1 cellular context compared by ENCODE assay signal in genomic region chr20:57748601-57749130, GRCh38.
TF ChIP-seq lines count a peak whose summit lies in the region.

No MANE protein-coding gene starts in this region.

TF ChIP-seq in HEK293, 187 proteins besides CTCF, POLR2A, EP300 and RAD21 (continued from another document):
- TF ChIP-seq ZNF777 (tag by site-specific recombination; IDR thresholded peaks at IDR 0.05; ENCODE audit: borderline replicate concordance): peak; percentile 57; the same call in 1 of the 2 replicates
- TF ChIP-seq TCF7L2 (IDR thresholded peaks at IDR 0.05; ENCODE audit: borderline replicate concordance, low read depth, low read length): no peak
- 0 out of 2 replicates have a peak, but pooled peaks have one; percentile 4 for TF ChIP-seq ZNF623 (tag by site-specific recombination; IDR thresholded peaks at IDR 0.05)
- no peak for TF ChIP-seq SCRT1 (tag by site-specific recombination; IDR thresholded peaks at IDR 0.05; ENCODE audit: borderline replicate concordance)
- TF ChIP-seq BCL6B (tag by site-specific recombination; IDR thresholded peaks at IDR 0.05): peak; percentile 99
- TF ChIP-seq PATZ1 (tag by site-specific recombination; IDR thresholded peaks at IDR 0.05): peak; percentile 86
- TF ChIP-seq ZNF138 (tag by site-specific recombination; IDR thresholded peaks at IDR 0.05; ENCODE audit: borderline replicate concordance): no peak
- no peak for TF ChIP-seq ZNF513 (tag by site-specific recombination; IDR thresholded peaks at IDR 0.05)
- TF ChIP-seq ZNF768 (tag by site-specific recombination; IDR thresholded peaks at IDR 0.05): no peak
- no peak for TF ChIP-seq YY2 (tag by site-specific recombination; IDR thresholded peaks at IDR 0.05)
- no peak for TF ChIP-seq HOXA7 (CRISPR knock-in tag; IDR thresholded peaks at IDR 0.05; ENCODE audit: borderline replicate concordance)
- TF ChIP-seq ZSCAN30 (tag by site-specific recombination; IDR thresholded peaks at IDR 0.05): no peak
- peak; percentile 74 for TF ChIP-seq HIC1 (tag by site-specific recombination; IDR thresholded peaks at IDR 0.05)
- TF ChIP-seq ZNF174 (tag by site-specific recombination; IDR thresholded peaks at IDR 0.05): no peak
- no peak for TF ChIP-seq PRDM6 (tag by site-specific recombination; IDR thresholded peaks at IDR 0.05)
- no peak for TF ChIP-seq ZNF114 (tag by site-specific recombination; IDR thresholded peaks at IDR 0.05)
- no peak for TF ChIP-seq ZNF274 (IDR thresholded peaks at IDR 0.05; ENCODE audit: low read length)
- TF ChIP-seq ZNF274 (tag by site-specific recombination; IDR thresholded peaks at IDR 0.05; ENCODE audit: borderline replicate concordance): no peak
- TF ChIP-seq ZNF76 (tag by site-specific recombination; IDR thresholded peaks at IDR 0.05; ENCODE audit: borderline replicate concordance, low read depth): 0 out of 2 replicates have a peak, but pooled peaks have one; percentile 54
- TF ChIP-seq ZNF747 (tag by site-specific recombination; IDR thresholded peaks at IDR 0.05): no peak
- TF ChIP-seq ZNF776 (tag by site-specific recombination; IDR thresholded peaks at IDR 0.05; ENCODE audit: borderline replicate concordance): no peak
- TF ChIP-seq REPIN1 (tag by site-specific recombination; IDR thresholded peaks at IDR 0.05; ENCODE audit: low read depth): no peak; the same call in 1 of the 2 replicates
- TF ChIP-seq ZNF214 (tag by site-specific recombination; IDR thresholded peaks at IDR 0.05; ENCODE audit: borderline replicate concordance): no peak
- no peak; the same call in none of the 2 replicates for TF ChIP-seq ZFP37 (tag by site-specific recombination; IDR thresholded peaks at IDR 0.05)
- TF ChIP-seq KLF17 (tag by site-specific recombination; IDR thresholded peaks at IDR 0.05): peak; percentile 84
- no peak for TF ChIP-seq ZBTB6 (tag by site-specific recombination; IDR thresholded peaks at IDR 0.05)
- TF ChIP-seq ZNF639 (tag by site-specific recombination; IDR thresholded peaks at IDR 0.05): 0 out of 2 replicates have a peak, but pooled peaks have one; percentile 42
- no peak for TF ChIP-seq ZNF37A (tag by site-specific recombination; IDR thresholded peaks at IDR 0.05)
- peak; percentile 88 for TF ChIP-seq IKZF3 (tag by site-specific recombination; IDR thresholded peaks at IDR 0.05)
- no peak for TF ChIP-seq ZSCAN16 (tag by site-specific recombination; IDR thresholded peaks at IDR 0.05)
- no peak for TF ChIP-seq ZNF548 (tag by site-specific recombination; IDR thresholded peaks at IDR 0.05)
- TF ChIP-seq ZNF621 (tag by site-specific recombination; IDR thresholded peaks at IDR 0.05): no peak
- TF ChIP-seq ZNF610 (tag by site-specific recombination; IDR thresholded peaks at IDR 0.05; ENCODE audit: borderline replicate concordance): no peak
- peak; percentile 93 for TF ChIP-seq ZSCAN4 (tag by site-specific recombination; IDR thresholded peaks at IDR 0.05)
- TF ChIP-seq SP3 (tag by site-specific recombination; IDR thresholded peaks at IDR 0.05): no peak
TF ChIP-seq in HEK293: peak in this region for 54.
